1 cellular context compared by ENCODE assay signal in genomic region chr1:167621780-167622179, GRCh38.
A peak's percentile ranks its signal among the peaks of the same experiment; 100 is the strongest.
TF ChIP-seq lines count a peak whose summit lies in the region.

No MANE protein-coding gene starts in this region.

TF ChIP-seq in K562, 482 proteins besides CTCF, POLR2A, EP300 and RAD21:
- TF ChIP-seq ZNF239 (CRISPR knock-in tag; IDR thresholded peaks at IDR 0.05) (no peak), SIX5 (IDR thresholded peaks at IDR 0.05; ENCODE audit: borderline replicate concordance in 1 of 2, insufficient read depth in 1 of 2, low read depth in 1 of 2, low read length in 2 of 2) (no peak), ELK3 (CRISPR knock-in tag; IDR thresholded peaks at IDR 0.05) (no peak), BCOR (IDR thresholded peaks at IDR 0.05) (peak; percentile 55; the same call in 1 of the 2 replicates), GTF2B (IDR thresholded peaks at IDR 0.05; ENCODE audit: extremely low read depth, insufficient read length) (no peak), MEF2D (tag; conservative IDR thresholded peaks at IDR 0.05; ENCODE audit: low read depth) (0 out of 2 replicates have a peak, but pooled peaks have one; percentile 2), ZNF512 (tag; IDR thresholded peaks at IDR 0.05) (peak; percentile 90)
